Comparison of ENCODE assay signal across 20 cellular contexts in the genomic region with DNA sequence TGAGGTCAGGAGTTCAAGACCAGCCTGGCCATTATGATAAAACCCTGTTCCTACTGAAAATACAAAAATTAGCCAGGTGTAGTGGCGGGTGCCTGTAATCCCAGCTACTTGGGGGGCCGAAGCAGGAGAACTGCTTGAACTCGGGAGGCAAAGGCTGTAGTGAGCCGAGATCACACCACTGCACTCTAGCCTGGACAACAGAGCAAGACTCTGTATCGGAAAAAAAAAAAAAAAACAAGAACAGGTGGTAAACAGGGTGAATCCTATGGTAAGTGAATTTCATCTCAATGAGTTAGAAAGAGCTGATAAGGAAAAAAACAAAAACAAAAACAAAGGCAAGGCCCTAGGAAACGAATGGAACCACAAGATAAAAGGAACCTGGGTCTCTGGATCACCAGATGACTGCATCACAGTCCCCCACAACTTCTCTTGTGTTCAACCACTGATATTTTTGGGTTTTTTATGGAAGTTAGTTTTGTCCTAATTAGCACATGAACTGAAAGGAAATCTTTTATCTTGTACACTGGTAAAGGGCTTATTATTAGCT. TPM values are rescaled to one million over a fixed set of nuclear protein-coding genes. Genes with fewer than 3 reads are reported as not detected.
DNase-seq lines count a peak whose midpoint lies in the region; ATAC-seq and TF ChIP-seq lines count a peak whose summit lies in the region.
"Had no signal": no experiment of that assay in that cellular context is flagged by ENCODE, and none has a peak within 500 bp of the region (broad histone marks: within the 10 kb centered on the region; RNA-seq: fewer than 3 reads in every experiment).

No MANE protein-coding gene starts in this region.

- no peaks in the 10 kb centered on the region for H3K9me3 Mint-ChIP-seq in activated naive CD8-positive, alpha-beta T cell treated with anti-CD3 and anti-CD28 coated beads, Interleukin-2, amount 10 ng/mL, durations not matched to agents 7 days and 5 days
- no peaks in the 10 kb centered on the region for H3K9me3 Mint-ChIP-seq in activated naive CD8-positive, alpha-beta T cell treated with anti-CD3 and anti-CD28 coated beads for 36 hours
- no peaks in the 10 kb centered on the region for H3K9me3 Mint-ChIP-seq in CD4-positive, CD25-positive, alpha-beta regulatory T cell
- H3K9me3 Mint-ChIP-seq in activated CD8-positive, alpha-beta T cell treated with anti-CD3 and anti-CD28 coated beads for 36 hours: no peaks in the 10 kb centered on the region
- no peaks in the 10 kb centered on the region for H3K9me3 Mint-ChIP-seq in naive thymus-derived CD8-positive, alpha-beta T cell
- H3K9me3 Mint-ChIP-seq: GM23338 had no signal

- H3K27me3 ChIP-seq in CD4-positive, CD25-positive, alpha-beta regulatory T cell (ENCODE audit: control insufficient read depth, insufficient read depth, low read length): no peaks in the 10 kb centered on the region
- H3K27me3 ChIP-seq: Peyer's patch had no signal

- no peak overlapping the region for H3K4me3 Mint-ChIP-seq in activated naive CD8-positive, alpha-beta T cell treated with anti-CD3 and anti-CD28 coated beads, Interleukin-2, amount 10 ng/mL, durations not matched to agents 7 days and 5 days
- no peak overlapping the region for H3K4me3 Mint-ChIP-seq in activated naive CD8-positive, alpha-beta T cell treated with anti-CD3 and anti-CD28 coated beads for 36 hours
- H3K4me3 Mint-ChIP-seq in CD4-positive, CD25-positive, alpha-beta regulatory T cell: peak overlapping the region in 2 of 4 donors; percentile 21 to 43
- no peak overlapping the region for H3K4me3 Mint-ChIP-seq in activated CD8-positive, alpha-beta T cell treated with anti-CD3 and anti-CD28 coated beads for 36 hours
- peak overlapping the region in 8 of 10 donors; percentile 4 to 42 (median 24) for H3K4me3 Mint-ChIP-seq in naive thymus-derived CD8-positive, alpha-beta T cell
- H3K4me3 Mint-ChIP-seq: GM23338 had no signal

- intact Hi-C loops in activated CD8-positive, alpha-beta T cell treated with anti-CD3 and anti-CD28 coated beads for 36 hours (cut with micrococcal nuclease): no loop called here

- CTCF ChIA-PET in activated CD8-positive, alpha-beta T cell treated with anti-CD3 and anti-CD28 coated beads for 36 hours (lab: Charles Lee): interaction anchor here (1.0 kb wide), 1 partner anchor 8 kb away, joined by 3 read pairs; no protein-coding TSS in a partner anchor

- peaks cover 47% of the 10 kb centered on the region for H3K4me1 ChIP-seq in CD4-positive, CD25-positive, alpha-beta regulatory T cell (ENCODE audit: control insufficient read depth, insufficient read depth, low read length, poor library complexity, severe bottlenecking)
- H3K4me1 ChIP-seq: Peyer's patch had no signal

- peaks cover 13% of the 10 kb centered on the region for H3K36me3 ChIP-seq in CD4-positive, CD25-positive, alpha-beta regulatory T cell (ENCODE audit: control insufficient read depth, insufficient read depth, low read length)
- H3K36me3 ChIP-seq: Peyer's patch had no signal

- no peak overlapping the region for H3K27ac ChIP-seq in CD4-positive, CD25-positive, alpha-beta regulatory T cell (ENCODE audit: insufficient read depth, low read length, poor library complexity, severe bottlenecking)
- H3K27ac ChIP-seq: Peyer's patch had no signal

- peaks cover 36% of the 10 kb centered on the region for H3K4me1 Mint-ChIP-seq in activated naive CD8-positive, alpha-beta T cell treated with anti-CD3 and anti-CD28 coated beads, Interleukin-2, amount 10 ng/mL, durations not matched to agents 7 days and 5 days
- H3K4me1 Mint-ChIP-seq in activated naive CD8-positive, alpha-beta T cell treated with anti-CD3 and anti-CD28 coated beads for 36 hours: peaks cover 60% of the 10 kb centered on the region
- peaks cover 35 to 82% (median 64%) of the 10 kb centered on the region in 4 donors for H3K4me1 Mint-ChIP-seq in CD4-positive, CD25-positive, alpha-beta regulatory T cell
- H3K4me1 Mint-ChIP-seq in activated CD8-positive, alpha-beta T cell treated with anti-CD3 and anti-CD28 coated beads for 36 hours (ENCODE audit: low read depth): peaks cover 66% of the 10 kb centered on the region
- peaks cover 30 to 84% (median 77%) of the 10 kb centered on the region in 4 donors for H3K4me1 Mint-ChIP-seq in naive thymus-derived CD8-positive, alpha-beta T cell

- no peak for ATAC-seq in activated naive CD8-positive, alpha-beta T cell treated with anti-CD3 and anti-CD28 coated beads, Interleukin-2, amount 10 ng/mL, durations not matched to agents 7 days and 5 days (ENCODE audit: low read depth)
- ATAC-seq in CD4-positive, CD25-positive, alpha-beta regulatory T cell (ENCODE audit: low read depth in 2 of 2): no peak
- no peak for ATAC-seq in activated CD8-positive, alpha-beta T cell treated with anti-CD3 and anti-CD28 coated beads for 36 hours
- no peak for ATAC-seq in naive thymus-derived CD8-positive, alpha-beta T cell
- ATAC-seq in HG03159 (IDR thresholded peaks at IDR 0.05; ENCODE audit: unreplicated experiment) (no peak), SK-N-SH treated with all-trans-retinoic acid at 6 μM for 48 hours (no peak)
- ATAC-seq: GM23338, HCT116, Right ventricle myocardium inferior had no signal

- POLR2A ChIA-PET in activated naive CD8-positive, alpha-beta T cell treated with anti-CD3 and anti-CD28 coated beads, Interleukin-2, amount 10 ng/mL, durations not matched to agents 7 days and 5 days (lab: Charles Lee): interaction anchor here (0.7 to 1.8 kb wide), 3 partner anchors 15 to 21 kb away, joined by 3 to 5 read pairs (median 4); partner anchors contain the start of gene GLG1
- POLR2A ChIA-PET in activated CD8-positive, alpha-beta T cell treated with anti-CD3 and anti-CD28 coated beads for 36 hours (lab: Charles Lee): interaction anchor here (1.2 to 2.0 kb wide), 2 partner anchors 11 to 25 kb away, joined by 3 to 6 read pairs; no protein-coding TSS in a partner anchor
- POLR2A ChIA-PET in naive thymus-derived CD8-positive, alpha-beta T cell (lab: Charles Lee): interaction anchor here (1.0 kb wide), 1 partner anchor 20 kb away, joined by 7 read pairs; no protein-coding TSS in a partner anchor

- DNase-seq in activated naive CD8-positive, alpha-beta T cell treated with anti-CD3 and anti-CD28 coated beads, Interleukin-2, amount 10 ng/mL, durations not matched to agents 7 days and 5 days: no peak
- no peak for DNase-seq in activated naive CD8-positive, alpha-beta T cell treated with anti-CD3 and anti-CD28 coated beads for 36 hours
- no peak for DNase-seq in CD4-positive, CD25-positive, alpha-beta regulatory T cell
- DNase-seq in activated CD8-positive, alpha-beta T cell treated with anti-CD3 and anti-CD28 coated beads for 36 hours: no peak
- no peak for DNase-seq in naive thymus-derived CD8-positive, alpha-beta T cell
- DNase-seq in COLO668 (lab: John Stamatoyannopoulos, UW; ENCODE audit: unreplicated experiment): no peak
- DNase-seq: ACHN, AML-193, DMS 273 treated with DMSO at 0.1 percent for 48 hours, GF-D8, NCI-H1092, NCI-H146, NCI-H2081 treated with DMSO at 0.1 percent for 48 hours, NCI-H510A, Peyer's patch had no signal

- H3K9me3 ChIP-seq in CD4-positive, CD25-positive, alpha-beta regulatory T cell (ENCODE audit: control insufficient read depth in 2 of 2, low read length in 2 of 2): no peaks in the 10 kb centered on the region
- H3K9me3 ChIP-seq: Peyer's patch had no signal

- peak overlapping the region; percentile 42 for H3K27ac Mint-ChIP-seq in activated naive CD8-positive, alpha-beta T cell treated with anti-CD3 and anti-CD28 coated beads, Interleukin-2, amount 10 ng/mL, durations not matched to agents 7 days and 5 days
- no peak overlapping the region for H3K27ac Mint-ChIP-seq in activated naive CD8-positive, alpha-beta T cell treated with anti-CD3 and anti-CD28 coated beads for 36 hours
- H3K27ac Mint-ChIP-seq in CD4-positive, CD25-positive, alpha-beta regulatory T cell: peak overlapping the region in 2 of 3 donors; percentile 71 to 76
- H3K27ac Mint-ChIP-seq in activated CD8-positive, alpha-beta T cell treated with anti-CD3 and anti-CD28 coated beads for 36 hours: peak overlapping the region; percentile 34
- peak overlapping the region in 8 of 10 donors; percentile 16 to 86 (median 53) for H3K27ac Mint-ChIP-seq in naive thymus-derived CD8-positive, alpha-beta T cell

- no peak overlapping the region for H3K4me3 ChIP-seq in CD4-positive, CD25-positive, alpha-beta regulatory T cell (ENCODE audit: low read depth, low read length)
- H3K4me3 ChIP-seq: GM23338, Peyer's patch had no signal

- no peak for TF ChIP-seq CTCF in activated CD8-positive, alpha-beta T cell treated with anti-CD3 and anti-CD28 coated beads for 36 hours (IDR thresholded peaks at IDR 0.05)

- H3K36me3 Mint-ChIP-seq in activated naive CD8-positive, alpha-beta T cell treated with anti-CD3 and anti-CD28 coated beads, Interleukin-2, amount 10 ng/mL, durations not matched to agents 7 days and 5 days: peaks cover 30% of the 10 kb centered on the region
- peaks cover 30% of the 10 kb centered on the region for H3K36me3 Mint-ChIP-seq in activated naive CD8-positive, alpha-beta T cell treated with anti-CD3 and anti-CD28 coated beads for 36 hours
- peaks cover 27% of the 10 kb centered on the region for H3K36me3 Mint-ChIP-seq in CD4-positive, CD25-positive, alpha-beta regulatory T cell
- peaks cover 19% of the 10 kb centered on the region for H3K36me3 Mint-ChIP-seq in activated CD8-positive, alpha-beta T cell treated with anti-CD3 and anti-CD28 coated beads for 36 hours (ENCODE audit: low read depth)
- peaks cover 0 to 55% (median 3%) of the 10 kb centered on the region in 3 donors for H3K36me3 Mint-ChIP-seq in naive thymus-derived CD8-positive, alpha-beta T cell

- H3K27me3 Mint-ChIP-seq in activated naive CD8-positive, alpha-beta T cell treated with anti-CD3 and anti-CD28 coated beads, Interleukin-2, amount 10 ng/mL, durations not matched to agents 7 days and 5 days: no peaks in the 10 kb centered on the region
- H3K27me3 Mint-ChIP-seq in activated naive CD8-positive, alpha-beta T cell treated with anti-CD3 and anti-CD28 coated beads for 36 hours: no peaks in the 10 kb centered on the region
- H3K27me3 Mint-ChIP-seq in CD4-positive, CD25-positive, alpha-beta regulatory T cell: no peaks in the 10 kb centered on the region
- no peaks in the 10 kb centered on the region for H3K27me3 Mint-ChIP-seq in activated CD8-positive, alpha-beta T cell treated with anti-CD3 and anti-CD28 coated beads for 36 hours
- no peaks in the 10 kb centered on the region for H3K27me3 Mint-ChIP-seq in naive thymus-derived CD8-positive, alpha-beta T cell

TF ChIP-seq in SK-N-SH treated with all-trans-retinoic acid at 6 μM for 48 hours, 23 proteins besides CTCF, POLR2A, EP300 and RAD21:
- TF ChIP-seq GLIS3 (CRISPR knock-in tag; IDR thresholded peaks at IDR 0.05): no peak

RNA-seq across cellular contexts. Expression of gene GLG1, which starts 21.0 kb away (rescaled TPM):
- total RNA-seq in activated naive CD8-positive, alpha-beta T cell treated with anti-CD3 and anti-CD28 coated beads, Interleukin-2, amount 10 ng/mL, durations not matched to agents 7 days and 5 days: 100 to 1,000 TPM; 118 to 120 TPM
- 10 to 100 TPM; 58.7 to 60.8 TPM for total RNA-seq in activated naive CD8-positive, alpha-beta T cell treated with anti-CD3 and anti-CD28 coated beads for 36 hours
- total RNA-seq in CD4-positive, CD25-positive, alpha-beta regulatory T cell: 202 TPM
- polyA plus RNA-seq in CD4-positive, CD25-positive, alpha-beta regulatory T cell: 100 to 1,000 TPM; 147 to 156 (median 152) TPM
- 10 to 100 TPM; 70.0 to 74.9 TPM for total RNA-seq in activated CD8-positive, alpha-beta T cell treated with anti-CD3 and anti-CD28 coated beads for 36 hours
- total RNA-seq in naive thymus-derived CD8-positive, alpha-beta T cell: 100 to 1,000 TPM; 192 to 195 TPM
- polyA plus RNA-seq in naive thymus-derived CD8-positive, alpha-beta T cell: 100 to 1,000 TPM; 137 to 210 (median 164) TPM

Comparison
In these comparisons a context has a peak if more than half of its experiments do, and no peak if none do; other contexts are left out.
1. H3K4me3 Mint-ChIP-seq: peak in naive thymus-derived CD8-positive, alpha-beta T cell (8 of 10); none in activated naive CD8-positive, alpha-beta T cell treated with anti-CD3 and anti-CD28 coated beads, Interleukin-2, amount 10 ng/mL, durations not matched to agents 7 days and 5 days (single experiment), activated naive CD8-positive, alpha-beta T cell treated with anti-CD3 and anti-CD28 coated beads for 36 hours (single experiment) and activated CD8-positive, alpha-beta T cell treated with anti-CD3 and anti-CD28 coated beads for 36 hours (single experiment).